Comparison of ENCODE assay signal across 12 cellular contexts in the genomic region with DNA sequence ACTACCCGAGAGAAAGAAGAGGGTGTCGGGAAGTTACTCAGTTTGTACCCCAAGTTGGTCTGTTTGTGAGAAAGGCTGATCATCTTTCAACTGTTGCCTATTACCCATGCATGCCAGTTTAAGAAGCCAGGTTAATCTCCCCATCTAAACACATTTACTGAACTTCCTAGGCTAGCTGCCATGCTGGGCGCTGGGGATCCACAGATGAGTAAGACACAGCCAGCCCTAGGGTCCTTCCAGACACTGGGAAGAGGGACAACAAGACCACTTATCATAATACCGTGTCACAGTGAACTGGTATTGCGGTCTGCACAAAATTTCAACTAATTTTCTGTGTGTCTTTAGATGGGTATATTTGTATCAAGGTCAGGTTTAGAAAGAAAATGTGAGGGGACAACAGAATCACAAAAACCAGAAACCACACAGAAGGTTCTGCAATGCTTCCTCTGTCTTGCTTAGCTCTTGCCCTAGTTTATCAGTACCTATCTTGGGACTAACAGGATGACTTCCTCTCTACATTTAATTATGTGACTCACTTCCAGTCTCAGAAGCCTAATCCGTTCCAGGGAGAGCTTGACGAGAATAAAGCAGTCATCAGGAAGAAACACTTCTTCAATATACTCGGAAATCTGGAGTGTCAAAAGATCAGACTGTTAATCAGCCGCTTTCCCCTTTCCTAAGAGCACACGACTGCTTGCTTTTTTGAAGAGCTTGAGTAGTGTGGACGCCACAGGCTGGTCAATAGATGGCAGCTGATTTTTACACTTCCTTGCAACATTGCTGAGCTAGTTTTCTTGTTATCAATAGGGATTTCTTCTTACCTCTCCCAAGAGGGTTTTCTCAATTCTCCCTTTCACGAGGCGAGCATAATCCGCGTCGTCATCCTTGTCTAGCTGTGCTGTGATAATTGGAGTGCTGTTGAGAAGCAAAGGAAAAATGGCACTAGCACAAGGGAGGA. TPM values are rescaled to one million over a fixed set of nuclear protein-coding genes. Genes with fewer than 3 reads are reported as not detected.
DNase-seq lines count a peak whose midpoint lies in the region; ATAC-seq and TF ChIP-seq lines count a peak whose summit lies in the region.
"Had no signal": no experiment of that assay in that cellular context is flagged by ENCODE, and none has a peak within 500 bp of the region (broad histone marks: within the 10 kb centered on the region; RNA-seq: fewer than 3 reads in every experiment).

No MANE protein-coding gene starts in this region.

- H3K4me2 ChIP-seq in smooth muscle cell, result peak overlapping the region; percentile 65

- no peak overlapping the region for H3K4me3 ChIP-seq in RWPE2 (ENCODE audit: severe bottlenecking)
- H3K4me3 ChIP-seq in smooth muscle cell, result no peak overlapping the region

- DNase-seq in NOMO-1 treated with DMSO at 0.1 percent for 48 hours (lab: John Stamatoyannopoulos, UW; ENCODE audit: unreplicated experiment), result peak; percentile 47
- no peak for DNase-seq in NOMO-1 treated with dmso at 0.1 percent for 144 hours (lab: John Stamatoyannopoulos, UW; ENCODE audit: unreplicated experiment)
- no peak for DNase-seq in RWPE2 (ENCODE audit: low spot score)
- DNase-seq in fibroblast of peridontal ligament (ENCODE audit: extremely low read depth), result peak; percentile 56
- DNase-seq in smooth muscle cell (lab: John Stamatoyannopoulos, UW; ENCODE audit: unreplicated experiment), result no peak
- no peak for DNase-seq in RPMI8226
- no peak for DNase-seq in activated T-cell treated with anti-CD3 and anti-CD28 coated beads for 4 hours
- DNase-seq: activated CD4-positive, CD25-positive, alpha-beta regulatory T cell treated with anti-CD3 and anti-CD28 coated beads, Interleukin-2, amount 50 U/mL, for 72 hours; effector memory CD8-positive, alpha-beta T cell; kidney glomerular epithelial cell; NCI-H1436 treated with DMSO at 0.1 percent for 48 hours had no signal

- no peaks in the 10 kb centered on the region for H3K79me2 ChIP-seq in smooth muscle cell (ENCODE audit: low read depth)

- TF ChIP-seq CTCF in RWPE2 (IDR thresholded peaks at IDR 0.05; ENCODE audit: poor library complexity, severe bottlenecking), result no peak
- no peak for TF ChIP-seq CTCF in smooth muscle cell (IDR thresholded peaks at IDR 0.05; ENCODE audit: borderline replicate concordance, insufficient read depth, poor library complexity, severe bottlenecking)

- H2AFZ ChIP-seq in smooth muscle cell (ENCODE audit: low read depth), result no peak overlapping the region

- peaks cover 97% of the 10 kb centered on the region for H3K36me3 ChIP-seq in RWPE2 (ENCODE audit: low read depth)
- peaks cover 12% of the 10 kb centered on the region for H3K36me3 ChIP-seq in smooth muscle cell (ENCODE audit: low read depth)

- H3K9me3 ChIP-seq in RWPE2 (ENCODE audit: severe bottlenecking) (no peaks in the 10 kb centered on the region), smooth muscle cell (replicated peaks; ENCODE audit: low read depth) (no peaks in the 10 kb centered on the region)

- H3K27me3 ChIP-seq in RWPE2 (ENCODE audit: insufficient read depth, poor library complexity, severe bottlenecking) (no peaks in the 10 kb centered on the region), smooth muscle cell (ENCODE audit: low read depth) (no peaks in the 10 kb centered on the region)

- H3K4me1 ChIP-seq in RWPE2 (ENCODE audit: insufficient read depth, poor library complexity, severe bottlenecking), result no peaks in the 10 kb centered on the region
- H3K4me1 ChIP-seq in smooth muscle cell (ENCODE audit: low read depth), result peaks cover 3% of the 10 kb centered on the region

- H4K20me1 ChIP-seq in smooth muscle cell (ENCODE audit: low read depth), result no peaks in the 10 kb centered on the region

- H3F3A ChIP-seq in smooth muscle cell (ENCODE audit: low read depth), result peaks cover 17% of the 10 kb centered on the region

- ATAC-seq in RWPE2 (ENCODE audit: low read depth) (peak; percentile 42; the same call in 1 of the 3 replicates), GM21360 (IDR thresholded peaks at IDR 0.05; ENCODE audit: unreplicated experiment) (no peak)
- ATAC-seq: effector memory CD8-positive, alpha-beta T cell had no signal

- H3K9ac ChIP-seq in smooth muscle cell (ENCODE audit: low read depth), result no peak overlapping the region

- WGBS in smooth muscle cell (ENCODE audit: low lambda C conversion rate), result 42% methylated on average over 16 of the region's 16 CpGs

- H3K27ac ChIP-seq in RWPE2 (ENCODE audit: poor library complexity, severe bottlenecking), result peak overlapping the region; percentile 25
- peak overlapping the region; percentile 88 for H3K27ac ChIP-seq in smooth muscle cell (ENCODE audit: low read depth)

RNA-seq across cellular contexts. Expression of gene POLR3A, which starts 45.7 kb away (rescaled TPM):
- 13.8 and 17.1 TPM in 2 replicates for total RNA-seq in smooth muscle cell
- polyA plus RNA-seq in smooth muscle cell, result 12.8 and 14.9 TPM in 2 replicates

RNA-seq across cellular contexts. Expression of gene RPS24, which starts 50.0 kb away (rescaled TPM):
- 2,109 and 2,144 TPM in 2 replicates for total RNA-seq in smooth muscle cell
- polyA plus RNA-seq in smooth muscle cell, result 407 and 473 TPM in 2 replicates

RNA-seq across cellular contexts. Expression of gene DLG5, which starts 57.1 kb away (rescaled TPM):
- total RNA-seq in smooth muscle cell, result 20.4 and 21.8 TPM in 2 replicates
- polyA plus RNA-seq in smooth muscle cell, result 11.3 and 14.6 TPM in 2 replicates

Comparison
In these comparisons a context has a peak if more than half of its experiments do, and no peak if none do; other contexts are left out.
1. DNase-seq: peak in NOMO-1 treated with DMSO at 0.1 percent for 48 hours (single experiment) and fibroblast of peridontal ligament (single experiment); none in NOMO-1 treated with dmso at 0.1 percent for 144 hours (single experiment), RWPE2 (single experiment), smooth muscle cell (single experiment), RPMI8226 (single experiment) and activated T-cell treated with anti-CD3 and anti-CD28 coated beads for 4 hours (single experiment).